ENCODE assay signal across 13 cellular contexts in the genomic region with DNA sequence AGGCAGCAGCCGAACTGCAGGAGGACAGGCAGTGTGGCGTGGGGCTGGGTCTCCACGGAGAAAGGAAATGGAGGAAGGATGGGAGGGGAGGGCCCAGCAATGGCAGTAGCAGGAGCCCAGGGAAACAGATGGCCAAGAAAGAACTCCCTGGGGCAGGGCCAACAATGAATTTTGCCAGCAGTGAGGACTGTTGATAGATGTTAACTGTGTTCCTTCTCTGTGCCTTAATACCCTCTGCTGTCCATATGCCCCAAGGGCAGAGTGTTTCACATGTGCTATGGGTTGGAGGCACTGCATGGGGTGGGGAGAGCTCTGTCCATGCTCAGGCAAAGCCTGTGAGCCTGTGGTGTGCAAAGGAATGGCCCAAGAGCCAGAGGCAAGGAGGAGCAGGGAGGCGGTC.
A peak's percentile ranks its signal among the peaks of the same experiment; 100 is the strongest.
DNase-seq lines count a peak whose midpoint lies in the region; ATAC-seq and TF ChIP-seq lines count a peak whose summit lies in the region.
"Had no signal": no experiment of that assay in that cellular context is flagged by ENCODE, and none has a peak within 500 bp of the region (broad histone marks: within the 10 kb centered on the region; RNA-seq: fewer than 3 reads in every experiment).

No MANE protein-coding gene starts in this region.

- 0 out of 2 replicates have a peak overlapping the region, but pooled peaks have one; percentile 14 for H2AFZ ChIP-seq in GM23338

- peak overlapping the region; percentile 59 for H3K27ac Mint-ChIP-seq in CD4-positive, alpha-beta T cell
- no peak overlapping the region for H3K27ac Mint-ChIP-seq in GM23338
- no peak overlapping the region for H3K27ac Mint-ChIP-seq in Calu3 (ENCODE audit: unreplicated experiment)
- H3K27ac Mint-ChIP-seq: WTC11 had no signal

- no peaks in the 10 kb centered on the region for H3K36me3 ChIP-seq in GM23338 (ENCODE audit: insufficient read depth)
- H3K36me3 ChIP-seq: esophagus muscularis mucosa, tibial nerve had no signal

- no peaks in the 10 kb centered on the region for H3K27me3 Mint-ChIP-seq in CD4-positive, alpha-beta T cell
- H3K27me3 Mint-ChIP-seq in GM23338 (ENCODE audit: insufficient read depth, low read depth, poor library complexity) (peaks cover 8% of the 10 kb centered on the region), Calu3 (ENCODE audit: unreplicated experiment) (no peaks in the 10 kb centered on the region)

- H3K9me3 Mint-ChIP-seq in CD4-positive, alpha-beta T cell, result peaks cover 16% of the 10 kb centered on the region
- no peaks in the 10 kb centered on the region for H3K9me3 Mint-ChIP-seq in GM23338
- no peaks in the 10 kb centered on the region for H3K9me3 Mint-ChIP-seq in Calu3 (ENCODE audit: low read depth, unreplicated experiment)

- no peaks in the 10 kb centered on the region for H3K79me2 ChIP-seq in GM23338 (replicated peaks; ENCODE audit: insufficient read depth)

- peaks cover 20% of the 10 kb centered on the region for H3K9me3 ChIP-seq in CD4-positive, alpha-beta T cell (ENCODE audit: control insufficient read depth, low read length)
- H3K9me3 ChIP-seq: esophagus muscularis mucosa had no signal

- TF ChIP-seq CTCF in CD4-positive, alpha-beta T cell (IDR thresholded peaks at IDR 0.05), result no peak
- TF ChIP-seq CTCF in GM23338 (conservative IDR thresholded peaks at IDR 0.05; ENCODE audit: low read depth in 2 of 2) (no peak), Calu3 (IDR thresholded peaks at IDR 0.05; ENCODE audit: unreplicated experiment) (no peak)

- peaks cover 16% of the 10 kb centered on the region for H3K36me3 Mint-ChIP-seq in CD4-positive, alpha-beta T cell (ENCODE audit: low read depth)
- H3K36me3 Mint-ChIP-seq in GM23338 (ENCODE audit: low read depth) (no peaks in the 10 kb centered on the region), Calu3 (ENCODE audit: insufficient read depth, unreplicated experiment) (peaks cover 20% of the 10 kb centered on the region)

- no peak overlapping the region for H3K4me2 ChIP-seq in GM23338

- CTCF ChIA-PET in CD4-positive, alpha-beta T cell (lab: Charles Lee), result no interaction called here
- CTCF ChIA-PET in Calu3 (lab: Charles Lee), result no interaction called here

- H3K4me3 ChIP-seq in GM23338, result no peak overlapping the region
- H3K4me3 ChIP-seq: esophagus muscularis mucosa, tibial nerve had no signal

- POLR2A ChIA-PET in CD4-positive, alpha-beta T cell (lab: Charles Lee), result interaction anchor here (0.6 to 1.0 kb wide), 2 partner anchors 14 to 152 kb away, joined by 3 to 4 read pairs; no protein-coding TSS in a partner anchor

- H3K4me1 Mint-ChIP-seq in CD4-positive, alpha-beta T cell (ENCODE audit: low read depth), result peaks cover 47% of the 10 kb centered on the region
- H3K4me1 Mint-ChIP-seq in GM23338 (peaks cover 17% of the 10 kb centered on the region), Calu3 (ENCODE audit: low read depth, unreplicated experiment) (peaks cover 56% of the 10 kb centered on the region)

- intact Hi-C loops in CD4-positive, alpha-beta T cell (cut with DNase I, micrococcal nuclease), result no loop called here
- intact Hi-C loops in Calu3 (cut with micrococcal nuclease; ENCODE audit: unreplicated experiment), result no loop called here

- H4K20me1 ChIP-seq in GM23338 (replicated peaks; ENCODE audit: insufficient read depth), result no peaks in the 10 kb centered on the region

- BruUV-seq in Calu3 (replicated peaks; lab: Mats Ljungman, UMichigan), result no TSS peak

- no peaks in the 10 kb centered on the region for H3F3A ChIP-seq in GM23338 (replicated peaks; ENCODE audit: low read depth)

- peaks cover 9% of the 10 kb centered on the region for H3K4me1 ChIP-seq in GM23338 (ENCODE audit: insufficient read depth)

- no peak overlapping the region for H3K4me3 Mint-ChIP-seq in CD4-positive, alpha-beta T cell
- H3K4me3 Mint-ChIP-seq in GM23338 (no peak overlapping the region), Calu3 (ENCODE audit: low read depth, unreplicated experiment) (no peak overlapping the region)
- H3K4me3 Mint-ChIP-seq: nephron, WTC11 had no signal

- no peak for DNase-seq in CD4-positive, alpha-beta T cell
- DNase-seq in GM23338 (ENCODE audit: low spot score) (no peak), cerebellar cortex (ENCODE audit: low spot score) (peak; percentile 89), lung microvascular endothelial cell (ENCODE audit: low read depth in 2 of 2) (peak; percentile 48 to 51), Calu3 (no peak), NCI-H1105 treated with DMSO at 0.1 percent for 48 hours (lab: John Stamatoyannopoulos, UW) (no peak)
- DNase-seq in stimulated activated CD4-positive, alpha-beta T cell treated with anti-CD3 and anti-CD28 coated beads, Interleukin-12 subunit alpha, Interleukin-12 subunit beta, amount 100 ng/mL, for 4 hours, result no peak
- DNase-seq: NCI-H345, retina had no signal

- H3K27me3 ChIP-seq in CD4-positive, alpha-beta T cell (ENCODE audit: control insufficient read depth, insufficient read depth, low read length), result no peaks in the 10 kb centered on the region
- no peaks in the 10 kb centered on the region for H3K27me3 ChIP-seq in GM23338 (ENCODE audit: insufficient read depth)
- H3K27me3 ChIP-seq: esophagus muscularis mucosa, tibial nerve had no signal

- no peak for ATAC-seq in CD4-positive, alpha-beta T cell (ENCODE audit: poor library complexity)
- ATAC-seq in GM23338, result no peak
- ATAC-seq: WTC11 had no signal

- no peak overlapping the region for H3K27ac ChIP-seq in CD4-positive, alpha-beta T cell (ENCODE audit: low read depth, low read length)
- no peak overlapping the region for H3K27ac ChIP-seq in GM23338 (ENCODE audit: low read depth)
- H3K27ac ChIP-seq: esophagus muscularis mucosa, tibial nerve had no signal

- peaks cover 5% of the 10 kb centered on the region; the same call in 1 of the 2 replicates for H3K9me2 ChIP-seq in GM23338 (ENCODE audit: insufficient read depth)

TF ChIP-seq in GM23338, 12 proteins besides CTCF, POLR2A, EP300 and RAD21:
- TF ChIP-seq EZH2 (IDR thresholded peaks at IDR 0.05; ENCODE audit: low read depth, unreplicated experiment), result no peak

Comparison
In these comparisons a context has a peak if more than half of its experiments do, and no peak if none do; other contexts are left out.
1. DNase-seq: peak in cerebellar cortex (single experiment) and lung microvascular endothelial cell (2 of 2); none in CD4-positive, alpha-beta T cell (0 of 10), GM23338 (single experiment), stimulated activated CD4-positive, alpha-beta T cell treated with anti-CD3 and anti-CD28 coated beads, Interleukin-12 subunit alpha, Interleukin-12 subunit beta, amount 100 ng/mL, for 4 hours (single experiment), Calu3 (single experiment) and NCI-H1105 treated with DMSO at 0.1 percent for 48 hours (single experiment).